ENCODE assay signal across 8 cellular contexts in genomic region chr17:31494259-31495048, GRCh38.
DNase-seq lines count a peak whose midpoint lies in the region; ATAC-seq and TF ChIP-seq lines count a peak whose summit lies in the region.

No MANE protein-coding gene starts in this region.

- no peaks in the 10 kb centered on the region for H3K9me3 Mint-ChIP-seq in activated naive CD8-positive, alpha-beta T cell (ENCODE audit: low read depth)

- DNase-seq in GM13977 (ENCODE audit: low spot score) (peak; percentile 77), RWPE1 (ENCODE audit: low spot score) (peak; percentile 50), tibial artery (no peak), retina (no peak), DMS153 treated with DMSO at 0.1 percent for 48 hours (lab: John Stamatoyannopoulos, UW; ENCODE audit: unreplicated experiment) (no peak)

- CTCF ChIA-PET in RWPE1 (lab: Yijun Ruan, JAX): interaction anchor here (0.6 to 1.5 kb wide), 5 partner anchors 16 to 277 kb away, joined by 3 to 6 read pairs (median 4); no protein-coding TSS in a partner anchor

- intact Hi-C loops in tibial artery (cut with DNase I; ENCODE audit: low total_unique reads): no loop called here

- no peaks in the 10 kb centered on the region for H3K36me3 Mint-ChIP-seq in activated naive CD8-positive, alpha-beta T cell

- no peaks in the 10 kb centered on the region for H3K27me3 Mint-ChIP-seq in activated naive CD8-positive, alpha-beta T cell

- H3K4me1 ChIP-seq in tibial artery: peaks cover 0 to 1% (median 0%) of the 10 kb centered on the region in 4 donors

- POLR2A ChIA-PET in RWPE1 (lab: Yijun Ruan, JAX; ENCODE audit: low non-redundant PET): no interaction called here

- peak; percentile 34 for ATAC-seq in HG02678 (IDR thresholded peaks at IDR 0.05; ENCODE audit: unreplicated experiment)

- no peaks in the 10 kb centered on the region for H3K36me3 ChIP-seq in tibial artery

- H3K27me3 ChIP-seq in tibial artery: peaks cover 0 to 4% of the 10 kb centered on the region in 2 donors

- no peak overlapping the region for H3K4me3 ChIP-seq in skin epidermis
- H3K4me3 ChIP-seq in tibial artery: no peak overlapping the region

- no peak for TF ChIP-seq CTCF in GM13977 (IDR thresholded peaks at IDR 0.05; ENCODE audit: extremely low read depth, insufficient read depth, missing control alignments)
- TF ChIP-seq CTCF in RWPE1 (conservative IDR thresholded peaks at IDR 0.05; ENCODE audit: low read depth): no peak
- TF ChIP-seq CTCF in tibial artery (IDR thresholded peaks at IDR 0.05): no peak

- no peaks in the 10 kb centered on the region for H3K9me3 ChIP-seq in tibial artery

- H3K4me3 Mint-ChIP-seq in activated naive CD8-positive, alpha-beta T cell: peak overlapping the region; percentile 84

- peak overlapping the region; percentile 96 for H3K27ac Mint-ChIP-seq in activated naive CD8-positive, alpha-beta T cell

- H3K4me1 Mint-ChIP-seq in activated naive CD8-positive, alpha-beta T cell (ENCODE audit: low read depth): peaks cover 89% of the 10 kb centered on the region

- in situ Hi-C loops in GM13977 (cut with MboI; ENCODE audit: low pct_unique_long_range_greater_than_20kb, low sequenced_read_pairs, unreplicated experiment): no loop called here

- peak overlapping the region; percentile 72 for H3K27ac ChIP-seq in RWPE1
- peak overlapping the region in 17 of 21 experiments; percentile 20 to 93 (median 73) for H3K27ac ChIP-seq in skin epidermis
- H3K27ac ChIP-seq in tibial artery: no peak overlapping the region

Comparison
In these comparisons a context has a peak if more than half of its experiments do, and no peak if none do; other contexts are left out.
1. DNase-seq: peak in GM13977 (single experiment) and RWPE1 (single experiment); none in tibial artery (0 of 2), retina (single experiment) and DMS153 treated with DMSO at 0.1 percent for 48 hours (single experiment).
2. H3K27ac ChIP-seq: peak in RWPE1 (single experiment) and skin epidermis (17 of 21); none in tibial artery (0 of 2).